9 cellular contexts compared by ENCODE assay signal in the genomic region with DNA sequence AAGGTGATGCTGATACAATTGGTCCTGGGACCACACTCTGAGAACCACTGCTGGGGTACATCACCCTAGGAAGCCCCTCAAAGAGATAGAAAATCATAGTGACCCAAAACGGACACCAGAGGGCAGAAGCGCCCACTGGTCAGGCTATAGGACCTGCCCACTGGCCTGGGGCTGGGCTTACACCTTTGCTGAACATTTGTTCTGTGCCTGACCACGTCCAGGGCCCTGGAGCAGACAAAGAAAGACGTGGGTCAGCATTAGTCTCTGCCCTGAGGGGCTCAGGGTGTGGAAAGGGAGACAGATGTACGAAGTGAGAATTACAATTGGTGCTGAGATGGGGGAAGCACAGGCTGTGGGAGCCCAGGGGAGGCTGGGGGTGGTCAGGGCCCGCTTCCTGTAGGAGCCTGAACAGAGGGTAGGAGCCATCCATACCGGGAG. TPM values are rescaled to one million over a fixed set of nuclear protein-coding genes. Genes with fewer than 3 reads are reported as not detected.
DNase-seq lines count a peak whose midpoint lies in the region; ATAC-seq and TF ChIP-seq lines count a peak whose summit lies in the region.
"Had no signal": no experiment of that assay in that cellular context is flagged by ENCODE, and none has a peak within 500 bp of the region (broad histone marks: within the 10 kb centered on the region; RNA-seq: fewer than 3 reads in every experiment).

No MANE protein-coding gene starts in this region.

- H3K36me3 ChIP-seq in endodermal cell (ENCODE audit: control insufficient read depth, insufficient read depth, low read length) (no peaks in the 10 kb centered on the region), aorta (ENCODE audit: control insufficient read depth in 1 of 2, insufficient read depth in 2 of 2, low read length in 1 of 2) (no peaks in the 10 kb centered on the region)
- H3K36me3 ChIP-seq: BLaER1 treated with 17β-estradiol and CSF1 and Interleukin-3, amounts not matched to agents 10 nM and 100 nM had no signal

- DNase-seq in NCI-H1417 (lab: John Stamatoyannopoulos, UW) (peak; percentile 57 to 83 (median 64)), NCI-H1417 treated with DMSO at 0.1 percent for 48 hours (lab: John Stamatoyannopoulos, UW) (no peak), endodermal cell (peak; percentile 92), medulla oblongata (ENCODE audit: extremely low spot score) (peak; percentile 82), aorta (peak; percentile 82 to 89)

- H3K4me3 ChIP-seq in endodermal cell (ENCODE audit: low read length) (no peak overlapping the region), aorta (ENCODE audit: low read length in 2 of 2) (no peak overlapping the region)
- H3K4me3 ChIP-seq: BLaER1 treated with 17β-estradiol and CSF1 and Interleukin-3, amounts not matched to agents 10 nM and 100 nM had no signal

- peak; percentile 96 for TF ChIP-seq CTCF in endodermal cell (conservative IDR thresholded peaks at IDR 0.05)

- H3K9me3 Mint-ChIP-seq in endodermal cell: no peaks in the 10 kb centered on the region

- H3K4me1 Mint-ChIP-seq in endodermal cell: peaks cover 10% of the 10 kb centered on the region

- peak; percentile 89 for TF ChIP-seq RAD21 in Ishikawa (IDR thresholded peaks at IDR 0.05; ENCODE audit: low read depth)

- intact Hi-C loops in aorta (cut with DNase I): loop anchor here (2.0 kb wide), 3 partner anchors 17 to 29 kb away; no protein-coding TSS in a partner anchor

- no peak overlapping the region for H3K4me3 Mint-ChIP-seq in endodermal cell

- H3K4me1 ChIP-seq in endodermal cell (ENCODE audit: control insufficient read depth, insufficient read depth, low read length) (peaks cover 5% of the 10 kb centered on the region), aorta (ENCODE audit: control insufficient read depth in 1 of 2, insufficient read depth in 2 of 2, low read length in 2 of 2) (no peaks in the 10 kb centered on the region)

- peak overlapping the region; percentile 96 for H3K27ac Mint-ChIP-seq in endodermal cell

- no peak overlapping the region for H3K27ac ChIP-seq in endodermal cell (ENCODE audit: low read depth, low read length)
- H3K27ac ChIP-seq in aorta (ENCODE audit: low read depth in 1 of 2, low read length in 2 of 2): no peak overlapping the region
- H3K27ac ChIP-seq: BLaER1 treated with 17β-estradiol and CSF1 and Interleukin-3, amounts not matched to agents 10 nM and 100 nM had no signal

- peaks cover 3% of the 10 kb centered on the region for H3K27me3 Mint-ChIP-seq in endodermal cell (ENCODE audit: insufficient read depth)

- no peaks in the 10 kb centered on the region for H3K36me3 Mint-ChIP-seq in endodermal cell (ENCODE audit: low read depth)

- H3K9me3 ChIP-seq in endodermal cell (ENCODE audit: control insufficient read depth, low read length) (no peaks in the 10 kb centered on the region), aorta (ENCODE audit: control insufficient read depth, low read length) (no peaks in the 10 kb centered on the region)

- 7 to 22% methylated on average over 3 to 7 of the region's 7 CpGs for WGBS in endodermal cell (ENCODE audit: insufficient coverage in 1 of 2, insufficient read length in 1 of 2), 2 experiments
- WGBS in aorta, 2 donors: 21 to 25% methylated on average over 7 of the region's 7 CpGs

- peak; percentile 97 for ATAC-seq in SK-N-SH treated with all-trans-retinoic acid at 6 μM for 48 hours
- ATAC-seq in aorta (ENCODE audit: low FRiP score): peak; percentile 85
- no peak for ATAC-seq in HG03135 (IDR thresholded peaks at IDR 0.05; ENCODE audit: unreplicated experiment)

- no peaks in the 10 kb centered on the region for H3K27me3 ChIP-seq in endodermal cell (ENCODE audit: control insufficient read depth, insufficient read depth, low read length, poor library complexity, severe bottlenecking)
- H3K27me3 ChIP-seq in aorta (ENCODE audit: control insufficient read depth in 1 of 2, insufficient read depth in 2 of 2, low read length in 1 of 2): no peaks in the 10 kb centered on the region
- H3K27me3 ChIP-seq: BLaER1 treated with 17β-estradiol and CSF1 and Interleukin-3, amounts not matched to agents 10 nM and 100 nM had no signal

- TF ChIP-seq EP300 in Ishikawa (IDR thresholded peaks at IDR 0.05; ENCODE audit: borderline replicate concordance): no peak

- H3K9ac ChIP-seq in endodermal cell (ENCODE audit: extremely low read depth, low read length, poor library complexity, severe bottlenecking): no peak overlapping the region

TF ChIP-seq in Ishikawa, 13 proteins besides CTCF, POLR2A, EP300 and RAD21:
- TF ChIP-seq TAF1 (IDR thresholded peaks at IDR 0.05; ENCODE audit: low read depth): no peak
- TF ChIP-seq TCF12 (IDR thresholded peaks at IDR 0.05; ENCODE audit: low read depth): no peak
- TF ChIP-seq, protein P1, sequence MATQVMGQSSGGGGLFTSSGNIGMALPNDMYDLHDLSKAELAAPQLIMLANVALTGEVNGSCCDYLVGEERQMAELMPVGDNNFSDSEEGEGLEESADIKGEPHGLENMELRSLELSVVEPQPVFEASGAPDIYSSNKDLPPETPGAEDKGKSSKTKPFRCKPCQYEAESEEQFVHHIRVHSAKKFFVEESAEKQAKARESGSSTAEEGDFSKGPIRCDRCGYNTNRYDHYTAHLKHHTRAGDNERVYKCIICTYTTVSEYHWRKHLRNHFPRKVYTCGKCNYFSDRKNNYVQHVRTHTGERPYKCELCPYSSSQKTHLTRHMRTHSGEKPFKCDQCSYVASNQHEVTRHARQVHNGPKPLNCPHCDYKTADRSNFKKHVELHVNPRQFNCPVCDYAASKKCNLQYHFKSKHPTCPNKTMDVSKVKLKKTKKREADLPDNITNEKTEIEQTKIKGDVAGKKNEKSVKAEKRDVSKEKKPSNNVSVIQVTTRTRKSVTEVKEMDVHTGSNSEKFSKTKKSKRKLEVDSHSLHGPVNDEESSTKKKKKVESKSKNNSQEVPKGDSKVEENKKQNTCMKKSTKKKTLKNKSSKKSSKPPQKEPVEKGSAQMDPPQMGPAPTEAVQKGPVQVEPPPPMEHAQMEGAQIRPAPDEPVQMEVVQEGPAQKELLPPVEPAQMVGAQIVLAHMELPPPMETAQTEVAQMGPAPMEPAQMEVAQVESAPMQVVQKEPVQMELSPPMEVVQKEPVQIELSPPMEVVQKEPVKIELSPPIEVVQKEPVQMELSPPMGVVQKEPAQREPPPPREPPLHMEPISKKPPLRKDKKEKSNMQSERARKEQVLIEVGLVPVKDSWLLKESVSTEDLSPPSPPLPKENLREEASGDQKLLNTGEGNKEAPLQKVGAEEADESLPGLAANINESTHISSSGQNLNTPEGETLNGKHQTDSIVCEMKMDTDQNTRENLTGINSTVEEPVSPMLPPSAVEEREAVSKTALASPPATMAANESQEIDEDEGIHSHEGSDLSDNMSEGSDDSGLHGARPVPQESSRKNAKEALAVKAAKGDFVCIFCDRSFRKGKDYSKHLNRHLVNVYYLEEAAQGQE (IDR thresholded peaks at IDR 0.05; ENCODE audit: low read depth): no peak
- TF ChIP-seq CREB1 (IDR thresholded peaks at IDR 0.05; ENCODE audit: low read depth): no peak
- TF ChIP-seq ZBTB7A (IDR thresholded peaks at IDR 0.05; ENCODE audit: low read depth): peak; percentile 89

TF ChIP-seq in SK-N-SH treated with all-trans-retinoic acid at 6 μM for 48 hours, 23 proteins besides CTCF, POLR2A, EP300 and RAD21:
- TF ChIP-seq TOX (CRISPR knock-in tag; IDR thresholded peaks at IDR 0.05; ENCODE audit: borderline replicate concordance) (no peak), BACH2 (CRISPR knock-in tag; IDR thresholded peaks at IDR 0.05; ENCODE audit: borderline replicate concordance) (no peak), RARB (CRISPR knock-in tag; IDR thresholded peaks at IDR 0.05) (no peak), ARNTL (CRISPR knock-in tag; IDR thresholded peaks at IDR 0.05; ENCODE audit: borderline replicate concordance, low read depth) (no peak), ZNF565 (CRISPR knock-in tag; conservative IDR thresholded peaks at IDR 0.05; ENCODE audit: low read depth) (no peak), PPARA (CRISPR knock-in tag; IDR thresholded peaks at IDR 0.05; ENCODE audit: borderline replicate concordance) (no peak), ESRRG (CRISPR knock-in tag; IDR thresholded peaks at IDR 0.05) (no peak), SNAI2 (CRISPR knock-in tag; IDR thresholded peaks at IDR 0.05) (no peak)
- TF ChIP-seq, protein P2, sequence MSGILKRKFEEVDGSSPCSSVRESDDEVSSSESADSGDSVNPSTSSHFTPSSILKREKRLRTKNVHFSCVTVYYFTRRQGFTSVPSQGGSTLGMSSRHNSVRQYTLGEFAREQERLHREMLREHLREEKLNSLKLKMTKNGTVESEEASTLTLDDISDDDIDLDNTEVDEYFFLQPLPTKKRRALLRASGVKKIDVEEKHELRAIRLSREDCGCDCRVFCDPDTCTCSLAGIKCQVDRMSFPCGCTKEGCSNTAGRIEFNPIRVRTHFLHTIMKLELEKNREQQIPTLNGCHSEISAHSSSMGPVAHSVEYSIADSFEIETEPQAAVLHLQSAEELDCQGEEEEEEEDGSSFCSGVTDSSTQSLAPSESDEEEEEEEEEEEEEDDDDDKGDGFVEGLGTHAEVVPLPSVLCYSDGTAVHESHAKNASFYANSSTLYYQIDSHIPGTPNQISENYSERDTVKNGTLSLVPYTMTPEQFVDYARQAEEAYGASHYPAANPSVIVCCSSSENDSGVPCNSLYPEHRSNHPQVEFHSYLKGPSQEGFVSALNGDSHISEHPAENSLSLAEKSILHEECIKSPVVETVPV (CRISPR knock-in tag; IDR thresholded peaks at IDR 0.05): no peak
- TF ChIP-seq, protein P3, sequence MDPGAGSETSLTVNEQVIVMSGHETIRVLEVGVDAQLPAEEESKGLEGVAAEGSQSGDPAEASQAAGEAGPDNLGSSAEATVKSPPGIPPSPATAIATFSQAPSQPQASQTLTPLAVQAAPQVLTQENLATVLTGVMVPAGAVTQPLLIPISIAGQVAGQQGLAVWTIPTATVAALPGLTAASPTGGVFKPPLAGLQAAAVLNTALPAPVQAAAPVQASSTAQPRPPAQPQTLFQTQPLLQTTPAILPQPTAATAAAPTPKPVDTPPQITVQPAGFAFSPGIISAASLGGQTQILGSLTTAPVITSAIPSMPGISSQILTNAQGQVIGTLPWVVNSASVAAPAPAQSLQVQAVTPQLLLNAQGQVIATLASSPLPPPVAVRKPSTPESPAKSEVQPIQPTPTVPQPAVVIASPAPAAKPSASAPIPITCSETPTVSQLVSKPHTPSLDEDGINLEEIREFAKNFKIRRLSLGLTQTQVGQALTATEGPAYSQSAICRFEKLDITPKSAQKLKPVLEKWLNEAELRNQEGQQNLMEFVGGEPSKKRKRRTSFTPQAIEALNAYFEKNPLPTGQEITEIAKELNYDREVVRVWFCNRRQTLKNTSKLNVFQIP (CRISPR knock-in tag; IDR thresholded peaks at IDR 0.05; ENCODE audit: borderline replicate concordance, low read depth): no peak

RNA-seq across cellular contexts. Expression of gene SERPINH1, which starts 14.4 kb away (rescaled TPM):
- total RNA-seq in endodermal cell (100 to 1,000 TPM; 414 to 454 TPM), aorta (100 to 1,000 TPM; 206 to 256 TPM)
- polyA plus RNA-seq in endodermal cell (2013, experiment 1 of 2): 364 TPM
- 386 TPM for polyA plus RNA-seq in endodermal cell (2013, experiment 2 of 2)
- 100 to 1,000 TPM in 1 of 2 donors, 10 to 100 TPM in 1; 59.4 to 112 TPM for polyA plus RNA-seq in aorta

RNA-seq across cellular contexts. Expression of gene GDPD5, which starts 21.9 kb away (rescaled TPM):
- total RNA-seq in endodermal cell: 1 to 10 TPM; 3.0 to 8.6 TPM
- 9.4 TPM for polyA plus RNA-seq in endodermal cell (2013, experiment 1 of 2)
- 7.7 TPM for polyA plus RNA-seq in endodermal cell (2013, experiment 2 of 2)
- 10 to 100 TPM; 29.4 to 53.0 TPM for total RNA-seq in aorta
- 10 to 100 TPM in 1 of 2 donors, 1 to 10 TPM in 1; 3.5 to 38.9 TPM for polyA plus RNA-seq in aorta
